In genomic region chr7:86949052-86949778, GRCh38 we compare ENCODE assay signal across 13 cellular contexts.
DNase-seq lines count a peak whose midpoint lies in the region; ATAC-seq and TF ChIP-seq lines count a peak whose summit lies in the region.
"Had no signal": no experiment of that assay in that cellular context is flagged by ENCODE, and none has a peak within 500 bp of the region (broad histone marks: within the 10 kb centered on the region; RNA-seq: fewer than 3 reads in every experiment).

No MANE protein-coding gene starts in this region.

- DNase-seq in OCI-M1 (lab: John Stamatoyannopoulos, UW), result no peak
- DNase-seq in NCI-H345 treated with DMSO at 0.1 percent for 48 hours (lab: John Stamatoyannopoulos, UW; ENCODE audit: unreplicated experiment), result no peak
- DNase-seq in stimulated activated naive CD4-positive, alpha-beta T cell (lab: John Stamatoyannopoulos, UW), result no peak
- DNase-seq in erythroblast (lab: John Stamatoyannopoulos, UW), result no peak
- DNase-seq: activated T-cell treated with anti-CD3 and anti-CD28 coated beads for 4 hours; CD4-positive, CD25-positive, alpha-beta regulatory T cell; NCI-H1417 had no signal

- TF ChIP-seq POLR2A in GM18505 (IDR thresholded peaks at IDR 0.05; ENCODE audit: borderline replicate concordance, extremely low read depth, insufficient read depth, insufficient read length), result no peak
- no peak for TF ChIP-seq POLR2A in erythroblast (IDR thresholded peaks at IDR 0.05; ENCODE audit: low read length)

- H3K27ac ChIP-seq in cingulate gyrus (ENCODE audit: low read depth, low read length), result peak overlapping the region; percentile 0
- H3K27ac ChIP-seq: neutrophil had no signal

- peak; percentile 97 for ATAC-seq in GM18505 (IDR thresholded peaks at IDR 0.05; ENCODE audit: unreplicated experiment)
- ATAC-seq in GM21423 (IDR thresholded peaks at IDR 0.05; ENCODE audit: unreplicated experiment), result peak; percentile 94
- ATAC-seq in HG03095 (IDR thresholded peaks at IDR 0.05; ENCODE audit: unreplicated experiment), result peak; percentile 95
- ATAC-seq: HCT116 had no signal
